5 cellular contexts compared by ENCODE assay signal in genomic region chr2:81362468-81362867, GRCh38.
A peak's percentile ranks its signal among the peaks of the same experiment; 100 is the strongest.
DNase-seq lines count a peak whose midpoint lies in the region; ATAC-seq and TF ChIP-seq lines count a peak whose summit lies in the region.
"Not testable (repeated sequence)": the region's sequence is repeated elsewhere in the genome, so short reads cannot be mapped to it uniquely, and the experiment has no call there.

No MANE protein-coding gene starts in this region.

- not testable (repeated sequence) for H3K4me1 ChIP-seq in right cardiac atrium (ENCODE audit: control insufficient read depth, insufficient read depth, low read length); sigmoid colon

- H3K9me3 Mint-ChIP-seq in WTC11 = peaks cover 43% of the 10 kb centered on the region

- not testable (repeated sequence) for H3K36me3 ChIP-seq in sigmoid colon

- not testable (repeated sequence) for H3K4me1 Mint-ChIP-seq in WTC11

- CTCF ChIA-PET in WTC11 (lab: Charles Lee) = not testable (repeated sequence)

- not testable (repeated sequence) for H3K27ac ChIP-seq in right cardiac atrium (ENCODE audit: low read length); sigmoid colon

- not testable (repeated sequence) for TF ChIP-seq POLR2A in sigmoid colon (IDR thresholded peaks at IDR 0.05)

- ATAC-seq in WTC11; Right ventricle myocardium superior (ENCODE audit: poor library complexity); right cardiac atrium: not testable (repeated sequence)

- 88% methylated on average over 11 of the region's 11 CpGs for WGBS in right cardiac atrium
- 90 to 93% methylated on average over 11 of the region's 11 CpGs for WGBS in sigmoid colon, 2 donors

- not testable (repeated sequence) for TF ChIP-seq EP300 in sigmoid colon (IDR thresholded peaks at IDR 0.05)

- H3K4me3 ChIP-seq in right cardiac atrium (ENCODE audit: low read length); sigmoid colon: not testable (repeated sequence)

- not testable (repeated sequence) for H3K9me3 ChIP-seq in right cardiac atrium (ENCODE audit: control insufficient read depth, low read length); sigmoid colon

- H3K27me3 Mint-ChIP-seq in WTC11 (ENCODE audit: low read depth) = not testable (repeated sequence)

- H3K27me3 ChIP-seq in right cardiac atrium (ENCODE audit: control insufficient read depth, insufficient read depth); sigmoid colon: not testable (repeated sequence)

- H3K27ac Mint-ChIP-seq in WTC11 = not testable (repeated sequence)

- TF ChIP-seq CTCF in WTC11 (IDR thresholded peaks at IDR 0.05); sigmoid colon (IDR thresholded peaks at IDR 0.05): not testable (repeated sequence)

- H3K36me3 Mint-ChIP-seq in WTC11 = peaks cover 15% of the 10 kb centered on the region; the same call in 1 of the 2 replicates

- H3K4me3 Mint-ChIP-seq in WTC11 = not testable (repeated sequence)

- DNase-seq in ELF-1 (ENCODE audit: low read depth, low spot score) (peak; percentile 1), WTC11 (ENCODE audit: low spot score) (peak; percentile 11), Right ventricle myocardium superior (peak; percentile 31), right cardiac atrium (peak in 2 of 3 donors; percentile 6 to 15), sigmoid colon (peak; percentile 45)

- intact Hi-C loops in Right ventricle myocardium superior (cut with DNase I); right cardiac atrium (cut with DNase I); sigmoid colon (cut with DNase I): not testable (repeated sequence)

- POLR2A ChIA-PET in WTC11 (lab: Charles Lee) = not testable (repeated sequence)
